ENCODE assay signal across 2 cellular contexts in genomic region chr11:69388210-69388609, GRCh38.
TF ChIP-seq lines count a peak whose summit lies in the region.

No MANE protein-coding gene starts in this region.

TF ChIP-seq in K562, 482 proteins besides CTCF, POLR2A, EP300 and RAD21 (continued from another document):
- TF ChIP-seq, protein P1, sequence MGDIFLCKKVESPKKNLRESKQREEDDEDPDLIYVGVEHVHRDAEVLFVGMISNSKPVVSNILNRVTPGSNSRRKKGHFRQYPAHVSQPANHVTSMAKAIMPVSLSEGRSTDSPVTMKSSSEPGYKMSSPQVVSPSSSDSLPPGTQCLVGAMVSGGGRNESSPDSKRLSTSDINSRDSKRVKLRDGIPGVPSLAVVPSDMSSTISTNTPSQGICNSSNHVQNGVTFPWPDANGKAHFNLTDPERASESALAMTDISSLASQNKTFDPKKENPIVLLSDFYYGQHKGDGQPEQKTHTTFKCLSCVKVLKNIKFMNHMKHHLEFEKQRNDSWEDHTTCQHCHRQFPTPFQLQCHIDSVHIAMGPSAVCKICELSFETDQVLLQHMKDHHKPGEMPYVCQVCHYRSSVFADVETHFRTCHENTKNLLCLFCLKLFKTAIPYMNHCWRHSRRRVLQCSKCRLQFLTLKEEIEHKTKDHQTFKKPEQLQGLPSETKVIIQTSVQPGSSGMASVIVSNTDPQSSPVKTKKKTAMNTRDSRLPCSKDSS (IDR thresholded peaks at IDR 0.05; ENCODE audit: low read depth, partially characterized antibody) = peak; percentile 45
- TF ChIP-seq HDAC6 (IDR thresholded peaks at IDR 0.05; ENCODE audit: low read depth, low read length) (no peak), CBX5 (IDR thresholded peaks at IDR 0.05; ENCODE audit: borderline replicate concordance, low read depth) (peak; percentile 65; the same call in 1 of the 2 replicates), RBM25 (IDR thresholded peaks at IDR 0.05; ENCODE audit: low read depth, low read length, severe bottlenecking) (peak; percentile 36), AFF1 (IDR thresholded peaks at IDR 0.05; ENCODE audit: low read depth in 1 of 2, partially characterized antibody in 2 of 2) (peak; percentile 51 to 100), TRIM24 (IDR thresholded peaks at IDR 0.05) (peak; percentile 42 to 54; a peak in 2 of 4 replicates), HSF4 (CRISPR knock-in tag; IDR thresholded peaks at IDR 0.05; ENCODE audit: borderline replicate concordance) (no peak)
- TF ChIP-seq, protein P2, sequence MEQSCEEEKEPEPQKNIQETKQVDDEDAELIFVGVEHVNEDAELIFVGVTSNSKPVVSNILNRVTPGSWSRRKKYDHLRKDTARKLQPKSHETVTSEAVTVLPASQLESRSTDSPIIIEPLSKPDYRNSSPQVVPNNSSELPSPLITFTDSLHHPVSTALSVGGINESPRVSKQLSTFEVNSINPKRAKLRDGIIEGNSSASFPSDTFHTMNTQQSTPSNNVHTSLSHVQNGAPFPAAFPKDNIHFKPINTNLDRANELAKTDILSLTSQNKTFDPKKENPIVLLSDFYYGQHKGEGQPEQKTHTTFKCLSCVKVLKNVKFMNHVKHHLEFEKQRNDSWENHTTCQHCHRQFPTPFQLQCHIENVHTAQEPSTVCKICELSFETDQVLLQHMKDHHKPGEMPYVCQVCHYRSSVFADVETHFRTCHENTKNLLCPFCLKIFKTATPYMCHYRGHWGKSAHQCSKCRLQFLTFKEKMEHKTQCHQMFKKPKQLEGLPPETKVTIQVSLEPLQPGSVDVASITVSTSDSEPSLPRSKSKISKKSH (CRISPR knock-in tag; IDR thresholded peaks at IDR 0.05) = 0 out of 2 replicates have a peak, but pooled peaks have one; percentile 38

TF ChIP-seq in SK-N-SH, 30 proteins besides CTCF, POLR2A, EP300 and RAD21 (continued from another document):
- TF ChIP-seq, protein P3, sequence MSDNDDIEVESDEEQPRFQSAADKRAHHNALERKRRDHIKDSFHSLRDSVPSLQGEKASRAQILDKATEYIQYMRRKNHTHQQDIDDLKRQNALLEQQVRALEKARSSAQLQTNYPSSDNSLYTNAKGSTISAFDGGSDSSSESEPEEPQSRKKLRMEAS (IDR thresholded peaks at IDR 0.05; ENCODE audit: low read depth) = no peak
- no peak for TF ChIP-seq NFIC (IDR thresholded peaks at IDR 0.05; ENCODE audit: borderline replicate concordance)
- TF ChIP-seq MXI1 (IDR thresholded peaks at IDR 0.05; ENCODE audit: low read depth, low read length) = no peak
- no peak for TF ChIP-seq MEF2A (IDR thresholded peaks at IDR 0.05; ENCODE audit: borderline replicate concordance, low read depth)
- no peak for TF ChIP-seq FOXJ3 (CRISPR knock-in tag; IDR thresholded peaks at IDR 0.05)
- TF ChIP-seq NRF1 (IDR thresholded peaks at IDR 0.05; ENCODE audit: low read depth, low read length) = no peak
- TF ChIP-seq TEAD4 (IDR thresholded peaks at IDR 0.05; ENCODE audit: borderline replicate concordance, insufficient read depth) = no peak
- TF ChIP-seq, protein P4, sequence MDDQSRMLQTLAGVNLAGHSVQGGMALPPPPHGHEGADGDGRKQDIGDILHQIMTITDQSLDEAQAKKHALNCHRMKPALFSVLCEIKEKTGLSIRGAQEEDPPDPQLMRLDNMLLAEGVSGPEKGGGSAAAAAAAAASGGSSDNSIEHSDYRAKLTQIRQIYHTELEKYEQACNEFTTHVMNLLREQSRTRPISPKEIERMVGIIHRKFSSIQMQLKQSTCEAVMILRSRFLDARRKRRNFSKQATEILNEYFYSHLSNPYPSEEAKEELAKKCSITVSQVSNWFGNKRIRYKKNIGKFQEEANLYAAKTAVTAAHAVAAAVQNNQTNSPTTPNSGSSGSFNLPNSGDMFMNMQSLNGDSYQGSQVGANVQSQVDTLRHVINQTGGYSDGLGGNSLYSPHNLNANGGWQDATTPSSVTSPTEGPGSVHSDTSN (IDR thresholded peaks at IDR 0.05) = no peak
- TF ChIP-seq, protein P5, sequence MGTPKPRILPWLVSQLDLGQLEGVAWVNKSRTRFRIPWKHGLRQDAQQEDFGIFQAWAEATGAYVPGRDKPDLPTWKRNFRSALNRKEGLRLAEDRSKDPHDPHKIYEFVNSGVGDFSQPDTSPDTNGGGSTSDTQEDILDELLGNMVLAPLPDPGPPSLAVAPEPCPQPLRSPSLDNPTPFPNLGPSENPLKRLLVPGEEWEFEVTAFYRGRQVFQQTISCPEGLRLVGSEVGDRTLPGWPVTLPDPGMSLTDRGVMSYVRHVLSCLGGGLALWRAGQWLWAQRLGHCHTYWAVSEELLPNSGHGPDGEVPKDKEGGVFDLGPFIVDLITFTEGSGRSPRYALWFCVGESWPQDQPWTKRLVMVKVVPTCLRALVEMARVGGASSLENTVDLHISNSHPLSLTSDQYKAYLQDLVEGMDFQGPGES (IDR thresholded peaks at IDR 0.05; ENCODE audit: low read depth, low read length) = no peak
- no peak for TF ChIP-seq TAF1 (IDR thresholded peaks at IDR 0.05; ENCODE audit: borderline replicate concordance, low read depth, low read length)
- no peak for TF ChIP-seq RCOR1 (IDR thresholded peaks at IDR 0.05; ENCODE audit: low read length)
- TF ChIP-seq SIN3A (IDR thresholded peaks at IDR 0.05; ENCODE audit: borderline replicate concordance, low read depth, low read length) = no peak
- TF ChIP-seq FOXM1 (IDR thresholded peaks at IDR 0.05; ENCODE audit: low read depth) = no peak
- TF ChIP-seq YY1 (IDR thresholded peaks at IDR 0.05; ENCODE audit: low read depth) = no peak
- TF ChIP-seq FOSL2 (IDR thresholded peaks at IDR 0.05; ENCODE audit: borderline replicate concordance, low read depth) = no peak
